In genomic region chr19:18110833-18111232, GRCh38 we compare ENCODE assay signal across 8 cellular contexts. TPM values are rescaled to one million over a fixed set of nuclear protein-coding genes. Genes with fewer than 3 reads are reported as not detected.
DNase-seq lines count a peak whose midpoint lies in the region; TF ChIP-seq lines count a peak whose summit lies in the region.

No MANE protein-coding gene starts in this region.

- no peak overlapping the region for H2BK120ac ChIP-seq in neuronal stem cell (ENCODE audit: low read depth, low read length)

- intact Hi-C loops in Calu3 (cut with micrococcal nuclease; ENCODE audit: unreplicated experiment) (loop anchor here (5.0 kb wide), 1 partner anchor 41 kb away; the partner anchor contains the start of gene PIK3R2), PC-9 (cut with micrococcal nuclease; ENCODE audit: unreplicated experiment) (loop anchor here (5.0 kb wide), 2 partner anchors 216 to 301 kb away; no protein-coding TSS in a partner anchor), esophagus muscularis mucosa (cut with DNase I) (loop anchor here (5.0 kb wide), 1 partner anchor 41 kb away; the partner anchor contains the start of gene PIK3R2)

- peaks cover 11% of the 10 kb centered on the region for H3K4me1 Mint-ChIP-seq in Calu3 (ENCODE audit: low read depth, unreplicated experiment)

- no peak overlapping the region for H3K4ac ChIP-seq in neuronal stem cell (ENCODE audit: low read length)

- H3F3A ChIP-seq in PC-9 (ENCODE audit: insufficient read depth, low read depth), result peaks cover 41% of the 10 kb centered on the region

- no peak overlapping the region for H2AK5ac ChIP-seq in neuronal stem cell (ENCODE audit: low read depth, low read length)

- no peak overlapping the region for H3K23ac ChIP-seq in neuronal stem cell (ENCODE audit: low read depth, low read length, poor library complexity)

- H3K14ac ChIP-seq in neuronal stem cell (ENCODE audit: low read length), result no peak overlapping the region

- H3K36me3 Mint-ChIP-seq in Calu3 (ENCODE audit: insufficient read depth, unreplicated experiment), result peaks cover 30% of the 10 kb centered on the region

- H3K4me2 ChIP-seq in PC-9 (peak overlapping the region; percentile 93), neuronal stem cell (ENCODE audit: insufficient read depth, low read length, poor library complexity, severe bottlenecking) (peak overlapping the region; percentile 96)

- no peak overlapping the region for H4K8ac ChIP-seq in neuronal stem cell (ENCODE audit: low read depth, low read length)

- BruUV-seq in Calu3 (replicated peaks; lab: Mats Ljungman, UMichigan) (no TSS peak), PC-9 (replicated peaks; lab: Mats Ljungman, UMichigan) (no TSS peak)

- CTCF ChIA-PET in Calu3 (lab: Charles Lee), result interaction anchor here (0.6 to 2.9 kb wide), 4 partner anchors 41 to 143 kb away, joined by 3 to 20 read pairs (median 5); partner anchors contain the start of gene PIK3R2
- CTCF ChIA-PET in PC-9 (lab: Charles Lee), result interaction anchor here (0.6 to 0.7 kb wide), 4 partner anchors 103 to 449 kb away, joined by 3 to 17 read pairs (median 7); partner anchors contain the start of gene ARRDC2

- peak overlapping the region; percentile 96 for H3K18ac ChIP-seq in neuronal stem cell (ENCODE audit: low read length)

- H3K27ac ChIP-seq in PC-9 (no peak overlapping the region), esophagus muscularis mucosa (replicated peaks in 1 of 4) (no peak overlapping the region), neuronal stem cell (replicated peaks; ENCODE audit: low read length) (no peak overlapping the region)

- H3K27me3 ChIP-seq in PC-9 (ENCODE audit: insufficient read depth, low read depth) (no peaks in the 10 kb centered on the region), esophagus muscularis mucosa (peaks cover 0 to 22% (median 2%) of the 10 kb centered on the region in 4 donors), neuronal stem cell (ENCODE audit: control insufficient read depth in 3 of 3, insufficient read depth in 3 of 3, low read depth in 1 of 3, low read length in 3 of 3) (peaks cover 0 to 24% (median 15%) of the 10 kb centered on the region in 3 experiments)

- H3K79me1 ChIP-seq in neuronal stem cell (ENCODE audit: low read depth, low read length), result no peaks in the 10 kb centered on the region

- H3K9me3 Mint-ChIP-seq in Calu3 (ENCODE audit: low read depth, unreplicated experiment), result no peaks in the 10 kb centered on the region

- H3K4me3 Mint-ChIP-seq in Calu3 (ENCODE audit: low read depth, unreplicated experiment), result peak overlapping the region; percentile 57

- H3K9me3 ChIP-seq in PC-9 (ENCODE audit: insufficient read depth, low read depth), result no peaks in the 10 kb centered on the region
- no peaks in the 10 kb centered on the region for H3K9me3 ChIP-seq in esophagus muscularis mucosa
- H3K9me3 ChIP-seq in neuronal stem cell (replicated peaks in 1 of 2; ENCODE audit: control insufficient read depth in 2 of 2, insufficient read depth in 1 of 2, low read depth in 1 of 2, low read length in 2 of 2), result no peaks in the 10 kb centered on the region

- peak overlapping the region; percentile 89 for H2BK15ac ChIP-seq in neuronal stem cell (ENCODE audit: low read length)

- H2AFZ ChIP-seq in PC-9, result no peak overlapping the region
- peak overlapping the region; percentile 98 for H2AFZ ChIP-seq in neuronal stem cell (ENCODE audit: low read length)

- in situ Hi-C loops in GM13977 (cut with MboI; ENCODE audit: low pct_unique_long_range_greater_than_20kb, low sequenced_read_pairs, unreplicated experiment), result no loop called here

- TF ChIP-seq POLR2A in esophagus muscularis mucosa (IDR thresholded peaks at IDR 0.05; ENCODE audit: low read depth), result no peak

- H3K4me1 ChIP-seq in PC-9 (replicated peaks; ENCODE audit: insufficient read depth), result peaks cover 13% of the 10 kb centered on the region
- peaks cover 13 to 26% (median 21%) of the 10 kb centered on the region in 4 donors for H3K4me1 ChIP-seq in esophagus muscularis mucosa
- peaks cover 5 to 10% of the 10 kb centered on the region in 2 donors for H3K4me1 ChIP-seq in neuronal stem cell (ENCODE audit: control insufficient read depth in 2 of 2, insufficient read depth in 1 of 2, low read depth in 1 of 2, low read length in 2 of 2)

- H3K9ac ChIP-seq in neuronal stem cell (ENCODE audit: low read depth, low read length, poor library complexity), result peak overlapping the region; percentile 88

- TF ChIP-seq EP300 in esophagus muscularis mucosa (IDR thresholded peaks at IDR 0.05), result no peak

- DNase-seq in Calu3, result no peak
- DNase-seq in PC-9, result no peak
- no peak for DNase-seq in esophagus muscularis mucosa (ENCODE audit: extremely low spot score)
- DNase-seq in neuronal stem cell (ENCODE audit: low spot score), result no peak
- DNase-seq in GM13977 (ENCODE audit: low spot score), result no peak
- no peak for DNase-seq in NCI-H1417 treated with DMSO at 0.1 percent for 48 hours (lab: John Stamatoyannopoulos, UW)
- DNase-seq in medulla oblongata (ENCODE audit: extremely low spot score), result no peak
- DNase-seq in T1000 (lab: John Stamatoyannopoulos, UW), result no peak

- H3K27ac Mint-ChIP-seq in Calu3 (ENCODE audit: unreplicated experiment), result no peak overlapping the region

- no peaks in the 10 kb centered on the region for H4K20me1 ChIP-seq in PC-9 (ENCODE audit: insufficient read depth)

- H3K4me3 ChIP-seq in PC-9 (peak overlapping the region; percentile 95; the same call in 1 of the 2 replicates), esophagus muscularis mucosa (peak overlapping the region; percentile 61 to 80 (median 77)), neuronal stem cell (ENCODE audit: low read length in 2 of 2) (peak overlapping the region; percentile 61 to 82)

- TF ChIP-seq CTCF in Calu3 (IDR thresholded peaks at IDR 0.05; ENCODE audit: unreplicated experiment) (no peak), PC-9 (conservative IDR thresholded peaks at IDR 0.05) (no peak), esophagus muscularis mucosa (IDR thresholded peaks at IDR 0.05) (no peak), GM13977 (IDR thresholded peaks at IDR 0.05; ENCODE audit: extremely low read depth, insufficient read depth, missing control alignments) (no peak)

- no peaks in the 10 kb centered on the region for H3K36me3 ChIP-seq in PC-9 (ENCODE audit: low read depth)
- H3K36me3 ChIP-seq in esophagus muscularis mucosa, result no peaks in the 10 kb centered on the region
- no peaks in the 10 kb centered on the region for H3K36me3 ChIP-seq in neuronal stem cell (replicated peaks in 1 of 2; ENCODE audit: control insufficient read depth in 2 of 2, insufficient read depth in 2 of 2, low read length in 2 of 2)

- H2BK12ac ChIP-seq in neuronal stem cell (ENCODE audit: low read length), result no peak overlapping the region

- no peaks in the 10 kb centered on the region for H3K79me2 ChIP-seq in PC-9 (ENCODE audit: low read depth)

- POLR2A ChIA-PET in PC-9 (lab: Charles Lee; ENCODE audit: unreplicated experiment), result interaction anchor here (0.8 kb wide), 1 partner anchor 19 kb away, joined by 9 read pairs; no protein-coding TSS in a partner anchor

- no peaks in the 10 kb centered on the region for H3K27me3 Mint-ChIP-seq in Calu3 (ENCODE audit: unreplicated experiment)

- no peak overlapping the region for H4K91ac ChIP-seq in neuronal stem cell (ENCODE audit: low read depth, low read length, poor library complexity)

- H3K9me2 ChIP-seq in PC-9 (ENCODE audit: insufficient read depth), result no peaks in the 10 kb centered on the region

- 59% methylated on average over 10 of the region's 10 CpGs for WGBS in esophagus muscularis mucosa
- no CpG with 5 or more reads among the region's 10 CpGs for WGBS in neuronal stem cell (ENCODE audit: extremely low coverage in 2 of 2, insufficient read length in 2 of 2, insufficient replicate concordance in 1 of 2), 2 donors

- H2BK5ac ChIP-seq in neuronal stem cell (ENCODE audit: low read length), result peak overlapping the region; percentile 82

RNA-seq across cellular contexts. Expression of gene MAST3, which starts 13.3 kb away (rescaled TPM):
- total RNA-seq in Calu3 (2022) (5.5 and 5.9 TPM in 2 replicates), PC-9 (2021) (14.1 and 15.8 TPM in 2 replicates), esophagus muscularis mucosa (1 to 10 TPM; 5.0 to 8.5 (median 6.4) TPM)
- polyA plus RNA-seq in neuronal stem cell (2013, experiment 1 of 2), result 3.8 TPM
- 4.1 TPM for polyA plus RNA-seq in neuronal stem cell (2013, experiment 2 of 2)

RNA-seq across cellular contexts. Expression of gene IL12RB1, which starts 24.1 kb away (rescaled TPM):
- total RNA-seq in Calu3 (2022), result not detected in 2 replicates
- 0.55 and 1.1 TPM in 2 replicates for total RNA-seq in PC-9 (2021)
- total RNA-seq in esophagus muscularis mucosa, result 1 to 10 TPM in 1 of 4 donors, under 1 TPM in 3; 0.42 to 2.0 (median 0.83) TPM
- polyA plus RNA-seq in neuronal stem cell (2013, experiment 1 of 2), result not detected
- polyA plus RNA-seq in neuronal stem cell (2013, experiment 2 of 2), result not detected

RNA-seq across cellular contexts. Expression of gene PIK3R2, which starts 42.1 kb away (rescaled TPM):
- total RNA-seq in Calu3 (2022), result 22.5 and 23.2 TPM in 2 replicates
- total RNA-seq in PC-9 (2021), result 58.3 and 61.8 TPM in 2 replicates
- 10 to 100 TPM in 3 of 4 donors, 1 to 10 TPM in 1; 4.2 to 32.2 (median 19.4) TPM for total RNA-seq in esophagus muscularis mucosa
- 52.3 TPM for polyA plus RNA-seq in neuronal stem cell (2013, experiment 1 of 2)
- polyA plus RNA-seq in neuronal stem cell (2013, experiment 2 of 2), result 51.8 TPM
